In the genomic region with DNA sequence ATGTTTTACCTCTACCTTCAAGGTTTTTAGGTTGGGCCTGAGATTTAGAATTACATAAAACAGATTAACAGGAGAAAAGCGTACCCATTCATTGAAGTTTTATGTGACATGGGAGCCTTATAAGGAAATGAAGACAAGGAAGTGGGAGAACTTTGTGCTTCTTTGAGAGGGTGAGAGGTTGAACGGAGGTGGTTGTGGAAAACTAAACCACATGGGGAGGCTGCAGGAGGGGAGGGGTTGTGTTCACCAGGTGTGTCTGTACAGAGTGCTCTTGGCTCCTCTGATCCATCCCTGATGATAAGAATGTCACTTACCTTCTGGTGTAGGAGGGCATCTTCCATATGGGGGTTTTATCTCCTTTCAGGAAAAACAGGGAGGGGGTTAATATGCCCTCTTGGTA, we compare ENCODE assay signal across 17 cellular contexts. TPM values are rescaled to one million over a fixed set of nuclear protein-coding genes. Genes with fewer than 3 reads are reported as not detected.
DNase-seq lines count a peak whose midpoint lies in the region; ATAC-seq, FAIRE-seq and TF ChIP-seq lines count a peak whose summit lies in the region.
"Had no signal": no experiment of that assay in that cellular context is flagged by ENCODE, and none has a peak within 500 bp of the region (broad histone marks: within the 10 kb centered on the region; RNA-seq: fewer than 3 reads in every experiment).

No MANE protein-coding gene starts in this region.

- H3K27me3 ChIP-seq in PC-3 (ENCODE audit: low read length) (no peaks in the 10 kb centered on the region), pancreas (no peaks in the 10 kb centered on the region)
- H3K27me3 ChIP-seq: foreskin keratinocyte had no signal

- BruUV-seq in PC-3 (replicated peaks; lab: Mats Ljungman, UMichigan): no TSS peak

- peak overlapping the region; percentile 76 for H3K27ac Mint-ChIP-seq in activated T-cell treated with anti-CD3 and anti-CD28 coated beads, Interleukin-2, amount 50 U/mL, for 72 hours
- H3K27ac Mint-ChIP-seq in chondrocyte (ENCODE audit: unreplicated experiment): no peak overlapping the region
- H3K27ac Mint-ChIP-seq in stimulated activated memory B cell treated with anti-CD40 and anti-IgM and Interleukin-4, amounts not matched to agents 10 μg/mL and 1 μg/mL and 100 μg/mL, for 72 hours: peak overlapping the region; percentile 17
- H3K27ac Mint-ChIP-seq: endodermal cell had no signal

- peaks cover 6 to 13% of the 10 kb centered on the region in 2 donors for H3K36me3 Mint-ChIP-seq in activated T-cell treated with anti-CD3 and anti-CD28 coated beads, Interleukin-2, amount 50 U/mL, for 72 hours (ENCODE audit: insufficient read depth in 2 of 2)
- H3K36me3 Mint-ChIP-seq in chondrocyte (ENCODE audit: low read depth): peaks cover 16% of the 10 kb centered on the region
- H3K36me3 Mint-ChIP-seq in stimulated activated memory B cell treated with anti-CD40 and anti-IgM and Interleukin-4, amounts not matched to agents 10 μg/mL and 1 μg/mL and 100 μg/mL, for 72 hours: peaks cover 28% of the 10 kb centered on the region
- H3K36me3 Mint-ChIP-seq: naive B cell had no signal

- CTCF ChIA-PET in PC-3 (lab: Charles Lee): interaction anchor here (1.1 kb wide), 1 partner anchor 194 kb away, joined by 3 read pairs; no protein-coding TSS in a partner anchor

- H3K27ac ChIP-seq in PC-3 (ENCODE audit: low read length) (no peak overlapping the region), pancreas (no peak overlapping the region)
- H3K27ac ChIP-seq: foreskin keratinocyte had no signal

- H3K9me3 Mint-ChIP-seq in activated T-cell treated with anti-CD3 and anti-CD28 coated beads, Interleukin-2, amount 50 U/mL, for 72 hours: no peaks in the 10 kb centered on the region
- no peaks in the 10 kb centered on the region for H3K9me3 Mint-ChIP-seq in chondrocyte (ENCODE audit: low read depth)
- H3K9me3 Mint-ChIP-seq in stimulated activated memory B cell treated with anti-CD40 and anti-IgM and Interleukin-4, amounts not matched to agents 10 μg/mL and 1 μg/mL and 100 μg/mL, for 72 hours: no peaks in the 10 kb centered on the region
- H3K9me3 Mint-ChIP-seq: endodermal cell, naive B cell had no signal

- no peak for FAIRE-seq in pancreas (lab: Jason Lieb, UNC)

- no peak for TF ChIP-seq CTCF in PC-3 (conservative IDR thresholded peaks at IDR 0.05; ENCODE audit: low read depth, low read length)
- TF ChIP-seq CTCF in chondrocyte (IDR thresholded peaks at IDR 0.05): no peak
- no peak for TF ChIP-seq CTCF in pancreas (IDR thresholded peaks at IDR 0.05)

- intact Hi-C loops in PC-3 (cut with micrococcal nuclease): loop anchor here (10.0 kb wide), 1 partner anchor 132 kb away; a partner anchor contains a TSS
- intact Hi-C loops in pancreas (cut with DNase I): loop anchor here in 1 of 3 donors (10.0 kb wide), 1 partner anchor 192 kb away; no protein-coding TSS in a partner anchor

- peak overlapping the region; percentile 89 for H3K4me2 ChIP-seq in PC-3 (ENCODE audit: low read length)

- no peak overlapping the region for H2AFZ ChIP-seq in PC-3 (ENCODE audit: low read length)

- H3K27me3 Mint-ChIP-seq in activated T-cell treated with anti-CD3 and anti-CD28 coated beads, Interleukin-2, amount 50 U/mL, for 72 hours (ENCODE audit: low read depth): no peaks in the 10 kb centered on the region
- no peaks in the 10 kb centered on the region for H3K27me3 Mint-ChIP-seq in chondrocyte (ENCODE audit: low read depth)
- no peaks in the 10 kb centered on the region for H3K27me3 Mint-ChIP-seq in stimulated activated memory B cell treated with anti-CD40 and anti-IgM and Interleukin-4, amounts not matched to agents 10 μg/mL and 1 μg/mL and 100 μg/mL, for 72 hours
- H3K27me3 Mint-ChIP-seq: naive B cell had no signal

- DNase-seq in activated T-cell treated with anti-CD3 and anti-CD28 coated beads, Interleukin-2, amount 50 U/mL, for 72 hours: no peak
- DNase-seq in activated T-cell treated with anti-CD3 and anti-CD28 coated beads, Interleukin-2, amount 50 U/mL, for 48 hours: no peak
- DNase-seq in PC-3 (no peak), chondrocyte (ENCODE audit: low spot score) (peak; percentile 0), pancreas (no peak), NCI-H146 (lab: John Stamatoyannopoulos, UW) (no peak)
- DNase-seq: activated CD4-positive, alpha-beta T cell treated with anti-CD3 and anti-CD28 coated beads, Interleukin-2, amount 50 U/mL, for 1 hour; DMS 273 treated with DMSO at 0.1 percent for 48 hours; endodermal cell; foreskin keratinocyte; naive B cell; NCI-H526 treated with DMSO at 0.1 percent for 48 hours; retina; RPMI8226 had no signal

- H3K4me1 ChIP-seq in PC-3 (ENCODE audit: insufficient read depth, low read length): peaks cover 42% of the 10 kb centered on the region
- H3K4me1 ChIP-seq in pancreas: peaks cover 6 to 12% (median 6%) of the 10 kb centered on the region in 3 donors

- H3K9me2 ChIP-seq in PC-3 (replicated peaks; ENCODE audit: low read length): no peaks in the 10 kb centered on the region

- H3F3A ChIP-seq in PC-3 (ENCODE audit: low read length, unreplicated experiment): no peaks in the 10 kb centered on the region

- H3K4me3 Mint-ChIP-seq in activated T-cell treated with anti-CD3 and anti-CD28 coated beads, Interleukin-2, amount 50 U/mL, for 72 hours: peak overlapping the region; percentile 69 to 73
- no peak overlapping the region for H3K4me3 Mint-ChIP-seq in chondrocyte (ENCODE audit: unreplicated experiment)
- H3K4me3 Mint-ChIP-seq in stimulated activated memory B cell treated with anti-CD40 and anti-IgM and Interleukin-4, amounts not matched to agents 10 μg/mL and 1 μg/mL and 100 μg/mL, for 72 hours: peak overlapping the region; percentile 68

- WGBS in pancreas, 2 donors: 87 to 90% methylated on average over 2 of the region's 2 CpGs

- POLR2A ChIA-PET in PC-3 (lab: Charles Lee; ENCODE audit: unreplicated experiment): no interaction called here

- peaks cover 94% of the 10 kb centered on the region for H3K79me2 ChIP-seq in PC-3 (ENCODE audit: low read length)

- no peak for ATAC-seq in activated T-cell treated with anti-CD3 and anti-CD28 coated beads, Interleukin-2, amount 50 U/mL, for 72 hours (replicated peaks in 1 of 2)
- ATAC-seq in PC-3 (no peak), pancreas (no peak), HG02970 (IDR thresholded peaks at IDR 0.05; ENCODE audit: low FRiP score, unreplicated experiment) (no peak)
- ATAC-seq in stimulated activated memory B cell treated with anti-CD40 and anti-IgM and Interleukin-4, amounts not matched to agents 10 μg/mL and 1 μg/mL and 100 μg/mL, for 72 hours: no peak
- ATAC-seq: foreskin keratinocyte had no signal

- peaks cover 51% of the 10 kb centered on the region for H4K20me1 ChIP-seq in PC-3 (ENCODE audit: low read length)

- 0 out of 2 replicates have a peak overlapping the region, but pooled peaks have one; percentile 95 for H3K4me3 ChIP-seq in PC-3 (ENCODE audit: low read length)
- H3K4me3 ChIP-seq in pancreas: no peak overlapping the region

- peaks cover 46% of the 10 kb centered on the region for H3K4me1 Mint-ChIP-seq in activated T-cell treated with anti-CD3 and anti-CD28 coated beads, Interleukin-2, amount 50 U/mL, for 72 hours (ENCODE audit: low read depth)
- peaks cover 33% of the 10 kb centered on the region for H3K4me1 Mint-ChIP-seq in chondrocyte (ENCODE audit: low read depth)
- peaks cover 65% of the 10 kb centered on the region for H3K4me1 Mint-ChIP-seq in stimulated activated memory B cell treated with anti-CD40 and anti-IgM and Interleukin-4, amounts not matched to agents 10 μg/mL and 1 μg/mL and 100 μg/mL, for 72 hours

- H3K9ac ChIP-seq in PC-3 (ENCODE audit: low read length): no peak overlapping the region

- H3K36me3 ChIP-seq in PC-3 (ENCODE audit: low read depth, low read length) (peaks cover 32% of the 10 kb centered on the region), pancreas (peaks cover 0 to 4% (median 0%) of the 10 kb centered on the region in 3 donors)

- H3K9me3 ChIP-seq in PC-3 (ENCODE audit: low read length): no peaks in the 10 kb centered on the region
- no peaks in the 10 kb centered on the region for H3K9me3 ChIP-seq in pancreas

RNA-seq across cellular contexts. Expression of a gene that starts 2.7 kb away (rescaled TPM):
- 10 to 100 TPM; 38.7 to 48.9 TPM for total RNA-seq in activated T-cell treated with anti-CD3 and anti-CD28 coated beads, Interleukin-2, amount 50 U/mL, for 72 hours
- 80.1 and 94.9 TPM in 2 replicates for total RNA-seq in PC-3 (2014; rRNA removed)
- total RNA-seq in chondrocyte: 20.4 to 27.4 TPM (median 24.0 TPM) in 3 replicates
- total RNA-seq in pancreas: 10 to 100 TPM; 12.3 to 21.7 (median 14.5) TPM
- polyA plus RNA-seq in pancreas: 10 to 100 TPM; 10.5 to 12.4 TPM

RNA-seq across cellular contexts. Expression of a gene that starts 21.9 kb away (rescaled TPM):
- total RNA-seq in activated T-cell treated with anti-CD3 and anti-CD28 coated beads, Interleukin-2, amount 50 U/mL, for 72 hours: 100 to 1,000 TPM; 248 to 287 TPM
- total RNA-seq in PC-3 (2014; rRNA removed): 45.1 and 45.7 TPM in 2 replicates
- 0.15 to 1.4 TPM (median 0.87 TPM) in 3 replicates for total RNA-seq in chondrocyte
- total RNA-seq in pancreas: 10 to 100 TPM in 3 of 6 donors, 1 to 10 TPM in 3; 1.1 to 88.0 (median 14.8) TPM
- polyA plus RNA-seq in pancreas: 10 to 100 TPM in 1 of 2 donors, 1 to 10 TPM in 1; 5.1 to 15.1 TPM
- total RNA-seq: HT-29 had no signal
